In genomic region chr5:172282277-172283019, GRCh38 we compare ENCODE assay signal across 8 cellular contexts. TPM values are rescaled to one million over a fixed set of nuclear protein-coding genes. Genes with fewer than 3 reads are reported as not detected.
DNase-seq lines count a peak whose midpoint lies in the region; ATAC-seq, FAIRE-seq and TF ChIP-seq lines count a peak whose summit lies in the region.

No MANE protein-coding gene starts in this region.

- peaks cover 56% of the 10 kb centered on the region for H3K79me2 ChIP-seq in HepG2 (ENCODE audit: insufficient read depth, low read length)

- H3K27ac ChIP-seq in cardiac muscle cell (peak overlapping the region; percentile 88), HepG2 (ENCODE audit: extremely low read length, insufficient read depth, low read length) (peak overlapping the region; percentile 84), upper lobe of left lung (peak overlapping the region; percentile 85 to 95 (median 94))

- TF ChIP-seq CTCF in cardiac muscle cell (IDR thresholded peaks at IDR 0.05; ENCODE audit: low read depth, low read length) (no peak), HepG2 (CRISPR knock-in tag; IDR thresholded peaks at IDR 0.05) (no peak), upper lobe of left lung (IDR thresholded peaks at IDR 0.05) (no peak)

- POLR2A ChIA-PET in HepG2 (lab: Yijun Ruan, JAX) = interaction anchor here (0.9 to 2.3 kb wide), 7 partner anchors 10 to 117 kb away, joined by 3 to 10 read pairs (median 5); no protein-coding TSS in a partner anchor

- TF ChIP-seq RAD21 in HepG2 (CRISPR knock-in tag; IDR thresholded peaks at IDR 0.05) = no peak

- TF ChIP-seq EP300 in HepG2 (IDR thresholded peaks at IDR 0.05; ENCODE audit: low read depth in 2 of 2, low read length in 2 of 2) (no peak), HepG2 (CRISPR knock-in tag; IDR thresholded peaks at IDR 0.05; ENCODE audit: borderline replicate concordance) (no peak), upper lobe of left lung (IDR thresholded peaks at IDR 0.05) (no peak)

- ATAC-seq in left cardiac atrium (no peak), HepG2 (no peak), upper lobe of left lung (ENCODE audit: low FRiP score in 2 of 2) (no peak), HG02852 (IDR thresholded peaks at IDR 0.05; ENCODE audit: unreplicated experiment) (no peak)

- no peak for FAIRE-seq in HepG2 (lab: Jason Lieb, UNC)

- H3K36me3 ChIP-seq in cardiac muscle cell (no peaks in the 10 kb centered on the region), adipocyte (ENCODE audit: control insufficient read depth, insufficient read depth, low read length, severe bottlenecking) (no peaks in the 10 kb centered on the region), HepG2 (replicated peaks in 1 of 2; ENCODE audit: control insufficient read depth in 1 of 2, insufficient read depth in 2 of 2, low read length in 2 of 2) (0 out of 5 replicates have a peak, but pooled peaks cover 0 to 3% of the 10 kb centered on the region in 2 experiments), upper lobe of left lung (no peaks in the 10 kb centered on the region)

- H3K4me1 ChIP-seq in cardiac muscle cell (ENCODE audit: low read depth) (peaks cover 11% of the 10 kb centered on the region), adipocyte (ENCODE audit: control insufficient read depth, insufficient read depth, low read length) (peaks cover 33% of the 10 kb centered on the region), HepG2 (ENCODE audit: insufficient read depth, low read length) (peaks cover 68% of the 10 kb centered on the region), upper lobe of left lung (peaks cover 12 to 30% (median 17%) of the 10 kb centered on the region in 4 donors)

- WGBS in HepG2 (ENCODE audit: low lambda C conversion rate) = under 1% methylated on average over 13 of the region's 13 CpGs
- WGBS in upper lobe of left lung, 2 donors = 13 to 14% methylated on average over 13 of the region's 13 CpGs

- H3K4me3 ChIP-seq in cardiac muscle cell (peak overlapping the region; percentile 89), adipocyte (ENCODE audit: low read length) (peak overlapping the region; percentile 88), HepG2 (replicated peaks in 1 of 3; ENCODE audit: insufficient read depth in 1 of 3, low read depth in 2 of 3, low read length in 3 of 3) (peak overlapping the region; percentile 82 to 89 (median 87)), upper lobe of left lung (peak overlapping the region; percentile 91 to 98 (median 96))

- TF ChIP-seq POLR2A in HepG2 (IDR thresholded peaks at IDR 0.05; ENCODE audit: insufficient read depth in 1 of 2, low read depth in 2 of 2, low read length in 2 of 2) (0 out of 4 replicates have a peak, but pooled peaks of 1 of the 2 experiments have one; percentile 18), upper lobe of left lung (IDR thresholded peaks at IDR 0.05) (no peak)

- 0 out of 2 replicates have a peak, but pooled peaks cover 14% of the 10 kb centered on the region for H4K20me1 ChIP-seq in HepG2 (ENCODE audit: insufficient read depth, low read length)

- H3K9ac ChIP-seq in adipocyte (ENCODE audit: low read length) (peak overlapping the region; percentile 90), HepG2 (ENCODE audit: insufficient read depth, low read depth, low read length) (peak overlapping the region; percentile 82)

- H3K4me2 ChIP-seq in HepG2 (ENCODE audit: low read depth, low read length) = peak overlapping the region; percentile 83

- CTCF ChIA-PET in HepG2 (lab: Yijun Ruan, JAX; ENCODE audit: low intra/inter-chr PET ratio, low total read pairs) = no interaction called here

- no peak for DNase-seq in cardiac muscle cell (ENCODE audit: low read depth in 1 of 2, low spot score in 1 of 2)
- DNase-seq in left cardiac atrium = no peak
- peak; percentile 38 for DNase-seq in adipocyte (ENCODE audit: low read depth)
- no peak for DNase-seq in HepG2 (ENCODE audit: low spot score)
- no peak for DNase-seq in upper lobe of left lung
- DNase-seq in NCI-H345 treated with DMSO at 0.1 percent for 48 hours (lab: John Stamatoyannopoulos, UW; ENCODE audit: unreplicated experiment) = no peak
- DNase-seq in NCI-H2171 (lab: John Stamatoyannopoulos, UW) = no peak

- H3K9me3 ChIP-seq in cardiac muscle cell (ENCODE audit: low read depth) = no peaks in the 10 kb centered on the region
- H3K9me3 ChIP-seq in adipocyte (ENCODE audit: control insufficient read depth, low read length) = no peaks in the 10 kb centered on the region
- no peaks in the 10 kb centered on the region for H3K9me3 ChIP-seq in HepG2 (ENCODE audit: low read length)
- H3K9me3 ChIP-seq in upper lobe of left lung = no peaks in the 10 kb centered on the region

- BruUV-seq in HepG2 (replicated peaks; lab: Mats Ljungman, UMichigan) = TSS peak; percentile 63

- H2AFZ ChIP-seq in HepG2 (ENCODE audit: low read length) = no peak overlapping the region

- H3K27me3 ChIP-seq in cardiac muscle cell (no peaks in the 10 kb centered on the region), adipocyte (replicated peaks; ENCODE audit: control insufficient read depth, insufficient read depth, low read length) (no peaks in the 10 kb centered on the region), HepG2 (ENCODE audit: control insufficient read depth in 1 of 2, insufficient read depth in 2 of 2, low read length in 2 of 2) (no peaks in the 10 kb centered on the region; a peak in 1 of 5 replicates), upper lobe of left lung (no peaks in the 10 kb centered on the region)

- in situ Hi-C loops in HepG2 (cut with HindIII; ENCODE audit: extremely low pct_ligation_motif_present, low pct_unique_long_range_greater_than_20kb) = loop anchor here (10.0 kb wide), 1 partner anchor 178 kb away; no protein-coding TSS in a partner anchor

- intact Hi-C loops in left cardiac atrium (cut with DNase I) = loop anchor here in 1 of 2 donors (5.0 kb wide), 1 partner anchor 95 kb away; the partner anchor contains the start of gene STK10
- intact Hi-C loops in HepG2 (cut with micrococcal nuclease; ENCODE audit: unreplicated experiment) = loop anchor here (5.0 kb wide), 2 partner anchors 45 to 75 kb away; no protein-coding TSS in a partner anchor

TF ChIP-seq in HepG2, 621 proteins besides CTCF, POLR2A, EP300 and RAD21:
- TF ChIP-seq ZBTB42 (CRISPR knock-in tag; IDR thresholded peaks at IDR 0.05) (no peak), FOXK2 (IDR thresholded peaks at IDR 0.05) (no peak), ZSCAN29 (CRISPR knock-in tag; conservative IDR thresholded peaks at IDR 0.05) (0 out of 2 replicates have a peak, but pooled peaks have one; percentile 7)
TF ChIP-seq in HepG2: peak in this region for 1.

RNA-seq across cellular contexts. Expression of gene UBTD2, which starts 1.1 kb away (rescaled TPM):
- total RNA-seq in cardiac muscle cell (23.9 and 29.8 TPM in 2 replicates), left cardiac atrium (10 to 100 TPM in 1 of 2 donors, 1 to 10 TPM in 1; 9.7 to 10.9 TPM), HepG2 (2016; rRNA removed; fragmentation: Illumina TruSeq; extraction: Trizol) (24.1 and 32.9 TPM in 2 replicates), upper lobe of left lung (10 to 100 TPM in 5 of 6 donors, 1 to 10 TPM in 1; 9.4 to 22.3 (median 15.8) TPM)
- polyA plus RNA-seq in cardiac muscle cell (26.2 and 28.4 TPM in 2 replicates), HepG2 (2011; rRNA removed) (13.6 and 15.2 TPM in 2 replicates)
- 9.7 and 11.2 TPM in 2 replicates for total RNA-seq in HepG2 (2016; cell fraction: cytosol; rRNA removed; fragmentation: Illumina TruSeq; extraction: Trizol; ENCODE audit: low read depth)
- total RNA-seq in HepG2 (2016; cell fraction: insoluble cytoplasmic fraction; rRNA removed; fragmentation: Illumina TruSeq; extraction: Trizol) = 24.7 and 30.9 TPM in 2 replicates
- 41.5 and 46.2 TPM in 2 replicates for total RNA-seq in HepG2 (2016; cell fraction: membrane; rRNA removed; fragmentation: Illumina TruSeq; extraction: Trizol)
- 14.0 and 15.3 TPM in 2 replicates for total RNA-seq in HepG2 (2016; cell fraction: nucleus; rRNA removed; fragmentation: Illumina TruSeq; extraction: Trizol)
- 8.1 and 12.6 TPM in 2 replicates for polyA plus RNA-seq in HepG2 (2011; cell fraction: cytosol; rRNA removed)
- 4.2 and 5.7 TPM in 2 replicates for polyA plus RNA-seq in HepG2 (2011; cell fraction: nucleus; rRNA removed)
- 15.3 and 22.4 TPM in 2 replicates for polyA plus RNA-seq in HepG2 (2012)
- 13.7 and 15.1 TPM in 2 replicates for polyA plus RNA-seq in HepG2 (2016; cell fraction: cytosol; fragmentation: Illumina TruSeq; extraction: Trizol; ENCODE audit: low read depth)
- polyA plus RNA-seq in HepG2 (2016; cell fraction: insoluble cytoplasmic fraction; fragmentation: Illumina TruSeq; extraction: Trizol; ENCODE audit: low read depth) = 36.9 and 39.9 TPM in 2 replicates
- 40.2 and 41.2 TPM in 2 replicates for polyA plus RNA-seq in HepG2 (2016; cell fraction: membrane; fragmentation: Illumina TruSeq; extraction: Trizol; ENCODE audit: low read depth)
- 20.7 and 21.5 TPM in 2 replicates for polyA plus RNA-seq in HepG2 (2016; cell fraction: nucleus; fragmentation: Illumina TruSeq; extraction: Trizol; ENCODE audit: insufficient read depth, low read depth)
- 7.6 and 8.4 TPM in 2 replicates for polyA minus RNA-seq in HepG2 (2011; rRNA and poly(A)+ RNA removed; ENCODE audit: low replicate concordance)
- 14.6 and 18.6 TPM in 2 replicates for polyA minus RNA-seq in HepG2 (2011; cell fraction: cytosol; rRNA and poly(A)+ RNA removed)
- polyA minus RNA-seq in HepG2 (2011; cell fraction: nucleus; rRNA and poly(A)+ RNA removed) = 12.5 and 14.8 TPM in 2 replicates
